Comparison of ENCODE assay signal across 22 cellular contexts in the genomic region with DNA sequence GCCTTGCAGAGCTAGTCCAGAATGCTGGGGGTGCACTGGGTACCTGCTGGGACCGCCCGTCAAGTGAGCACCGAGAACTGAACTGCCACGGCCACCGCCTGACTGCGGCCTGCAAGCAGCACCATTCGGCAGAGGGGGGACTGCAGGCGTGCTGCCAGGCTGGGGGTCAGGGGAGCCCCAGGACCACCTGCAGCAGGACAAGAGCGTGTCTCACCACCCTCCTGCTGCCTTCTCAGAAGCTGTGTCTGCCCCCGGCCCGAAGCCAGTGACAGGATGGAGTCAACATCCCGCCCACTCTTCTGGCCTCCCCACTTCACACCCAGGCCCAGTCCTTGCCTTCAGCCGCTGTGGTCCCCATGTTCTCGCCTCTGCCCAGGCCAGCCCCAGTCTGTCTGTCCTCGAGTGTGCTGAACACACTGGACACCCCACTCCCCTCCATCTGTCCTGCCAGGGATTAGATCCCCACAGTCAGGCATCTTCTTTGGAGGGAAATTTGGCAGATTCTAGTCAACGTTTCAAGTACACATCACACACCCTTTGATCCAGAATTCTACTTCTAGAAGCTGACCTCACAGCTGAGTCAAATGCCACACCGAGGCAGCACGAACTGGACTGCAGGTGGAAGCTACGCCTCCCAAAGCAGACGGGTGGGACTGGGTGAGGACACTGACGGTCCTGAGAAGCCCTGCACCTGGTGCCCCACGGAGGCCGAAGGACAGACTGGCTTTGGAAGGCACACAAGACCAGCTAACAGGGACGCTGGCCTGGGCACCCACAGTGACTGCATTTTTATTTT. TPM values are rescaled to one million over a fixed set of nuclear protein-coding genes. Genes with fewer than 3 reads are reported as not detected.
DNase-seq lines count a peak whose midpoint lies in the region; ATAC-seq and TF ChIP-seq lines count a peak whose summit lies in the region.
"Had no signal": no experiment of that assay in that cellular context is flagged by ENCODE, and none has a peak within 500 bp of the region (broad histone marks: within the 10 kb centered on the region; RNA-seq: fewer than 3 reads in every experiment).

No MANE protein-coding gene starts in this region.

- H3K4me1 Mint-ChIP-seq in stimulated activated naive B cell treated with anti-CD40 and anti-IgM and Interleukin-4, amounts not matched to agents 10 μg/mL and 1 μg/mL and 100 μg/mL, for 72 hours = peaks cover 8 to 24% of the 10 kb centered on the region in 2 donors

- no peak overlapping the region for H3K4me3 Mint-ChIP-seq in stimulated activated naive B cell treated with anti-CD40 and anti-IgM and Interleukin-4, amounts not matched to agents 10 μg/mL and 1 μg/mL and 100 μg/mL, for 72 hours

- no peaks in the 10 kb centered on the region for H3K27me3 ChIP-seq in RWPE2 (ENCODE audit: insufficient read depth, poor library complexity, severe bottlenecking)
- H3K27me3 ChIP-seq: adrenal gland had no signal

- H3K9me3 Mint-ChIP-seq in stimulated activated naive B cell treated with anti-CD40 and anti-IgM and Interleukin-4, amounts not matched to agents 10 μg/mL and 1 μg/mL and 100 μg/mL, for 72 hours = no peaks in the 10 kb centered on the region
- H3K9me3 Mint-ChIP-seq: IgD-negative memory B cell; naive thymus-derived CD8-positive, alpha-beta T cell; stimulated activated naive CD8-positive, alpha-beta T cell treated with anti-CD3 and anti-CD28 coated beads, Interleukin-15, amount 100 ng/mL, for 72 hours had no signal

- peak; percentile 13 for DNase-seq in activated T-cell treated with anti-CD3 and anti-CD28 coated beads, Interleukin-2, amount 50 U/mL, for 1 hour
- DNase-seq in activated T-cell treated with anti-CD3 and anti-CD28 coated beads for 4 hours (no peak), RWPE2 (ENCODE audit: low spot score) (peak; percentile 66)
- DNase-seq in stimulated activated naive B cell treated with anti-CD40 and anti-IgM and Interleukin-4, amounts not matched to agents 10 μg/mL and 1 μg/mL and 100 μg/mL, for 72 hours = no peak
- DNase-seq: activated CD4-positive, alpha-beta T cell treated with anti-CD3 and anti-CD28 coated beads for 4 hours; brain microvascular endothelial cell; EL; GOT3; MM.1S; naive thymus-derived CD8-positive, alpha-beta T cell; NCI-H1436; NCI-H510A treated with DMSO at 0.1 percent for 48 hours; stimulated activated CD4-positive, alpha-beta T cell treated with anti-CD3 and anti-CD28 coated beads, Interleukin-4, amount 100 ng/mL, for 24 hours; stimulated activated naive CD8-positive, alpha-beta T cell treated with anti-CD3 and anti-CD28 coated beads, Interleukin-15, amount 100 ng/mL, for 72 hours; SW 1271 had no signal

- H3K36me3 Mint-ChIP-seq in stimulated activated naive B cell treated with anti-CD40 and anti-IgM and Interleukin-4, amounts not matched to agents 10 μg/mL and 1 μg/mL and 100 μg/mL, for 72 hours = peaks cover 8 to 23% of the 10 kb centered on the region in 2 donors
- H3K36me3 Mint-ChIP-seq: IgD-negative memory B cell had no signal

- H3K27ac Mint-ChIP-seq in stimulated activated naive B cell treated with anti-CD40 and anti-IgM and Interleukin-4, amounts not matched to agents 10 μg/mL and 1 μg/mL and 100 μg/mL, for 72 hours = peak overlapping the region; percentile 20

- H3K36me3 ChIP-seq in RWPE2 (ENCODE audit: low read depth) = peaks cover 39% of the 10 kb centered on the region

- no peaks in the 10 kb centered on the region for H3K9me3 ChIP-seq in RWPE2 (ENCODE audit: severe bottlenecking)
- H3K9me3 ChIP-seq: adrenal gland, tibial nerve had no signal

- H3K4me1 ChIP-seq in RWPE2 (ENCODE audit: insufficient read depth, poor library complexity, severe bottlenecking) = peaks cover 3% of the 10 kb centered on the region

- H3K27ac ChIP-seq in RWPE2 (ENCODE audit: poor library complexity, severe bottlenecking) = no peak overlapping the region
- H3K27ac ChIP-seq: adrenal gland, brain microvascular endothelial cell had no signal

- TF ChIP-seq CTCF in RWPE2 (IDR thresholded peaks at IDR 0.05; ENCODE audit: poor library complexity, severe bottlenecking) = no peak

- H3K4me3 ChIP-seq in RWPE2 (ENCODE audit: severe bottlenecking) = no peak overlapping the region
- H3K4me3 ChIP-seq: tibial nerve had no signal

- H3K27me3 Mint-ChIP-seq in stimulated activated naive B cell treated with anti-CD40 and anti-IgM and Interleukin-4, amounts not matched to agents 10 μg/mL and 1 μg/mL and 100 μg/mL, for 72 hours = peaks cover 10 to 17% of the 10 kb centered on the region in 2 donors

- ATAC-seq in RWPE2 (ENCODE audit: low read depth) (no peak), esophagus mucosa (peak; percentile 2), HG02973 (IDR thresholded peaks at IDR 0.05; ENCODE audit: unreplicated experiment) (no peak), HG03139 (IDR thresholded peaks at IDR 0.05; ENCODE audit: unreplicated experiment) (no peak), GM19351 (IDR thresholded peaks at IDR 0.05; ENCODE audit: unreplicated experiment) (no peak)
- ATAC-seq in stimulated activated naive B cell treated with anti-CD40 and anti-IgM and Interleukin-4, amounts not matched to agents 10 μg/mL and 1 μg/mL and 100 μg/mL, for 72 hours (replicated peaks) = no peak

RNA-seq across cellular contexts. Expression of a gene that starts 26.0 kb away (rescaled TPM):
- 67.1 TPM for total RNA-seq in esophagus mucosa

RNA-seq across cellular contexts. Expression of a gene that starts 29.6 kb away (rescaled TPM):
- 51.9 TPM for total RNA-seq in esophagus mucosa

RNA-seq across cellular contexts. Expression of a gene that starts 45.8 kb away (rescaled TPM):
- total RNA-seq in esophagus mucosa = 35.8 TPM

Comparison
In these comparisons a context has a peak if more than half of its experiments do, and no peak if none do; other contexts are left out.
1. DNase-seq: peak in activated T-cell treated with anti-CD3 and anti-CD28 coated beads, Interleukin-2, amount 50 U/mL, for 1 hour (single experiment) and RWPE2 (single experiment); none in activated T-cell treated with anti-CD3 and anti-CD28 coated beads for 4 hours (single experiment) and stimulated activated naive B cell treated with anti-CD40 and anti-IgM and Interleukin-4, amounts not matched to agents 10 μg/mL and 1 μg/mL and 100 μg/mL, for 72 hours (single experiment).